Comparison of ENCODE assay signal across 17 cellular contexts in genomic region chr22:31246687-31247086, GRCh38. TPM values are rescaled to one million over a fixed set of nuclear protein-coding genes. Genes with fewer than 3 reads are reported as not detected.
DNase-seq lines count a peak whose midpoint lies in the region; ATAC-seq and TF ChIP-seq lines count a peak whose summit lies in the region.
"Had no signal": no experiment of that assay in that cellular context is flagged by ENCODE, and none has a peak within 500 bp of the region (broad histone marks: within the 10 kb centered on the region; RNA-seq: fewer than 3 reads in every experiment).

No MANE protein-coding gene starts in this region.

- peak overlapping the region in 2 of 3 donors; percentile 20 to 74 for H3K27ac Mint-ChIP-seq in CD4-positive, CD25-positive, alpha-beta regulatory T cell
- peak overlapping the region in 3 of 5 experiments; percentile 65 to 86 (median 82) for H3K27ac Mint-ChIP-seq in brain
- no peak overlapping the region for H3K27ac Mint-ChIP-seq in activated CD4-positive, alpha-beta T cell treated with anti-CD3 and anti-CD28 coated beads, Interleukin-2, amount 10 ng/mL, durations not matched to agents 7 days and 5 days
- H3K27ac Mint-ChIP-seq: B cell; CD4-positive, alpha-beta T cell had no signal

- H2AFZ ChIP-seq in neuronal stem cell (ENCODE audit: low read length): no peak overlapping the region
- H2AFZ ChIP-seq: PC-9 had no signal

- peak overlapping the region in 2 of 4 donors; percentile 16 to 70 for H3K4me3 Mint-ChIP-seq in CD4-positive, CD25-positive, alpha-beta regulatory T cell
- peak overlapping the region in 3 of 5 experiments; percentile 30 to 87 (median 45) for H3K4me3 Mint-ChIP-seq in brain
- H3K4me3 Mint-ChIP-seq in activated CD4-positive, alpha-beta T cell treated with anti-CD3 and anti-CD28 coated beads, Interleukin-2, amount 10 ng/mL, durations not matched to agents 7 days and 5 days: no peak overlapping the region
- H3K4me3 Mint-ChIP-seq: B cell; CD4-positive, alpha-beta T cell had no signal

- peaks cover 4% of the 10 kb centered on the region for H3K79me1 ChIP-seq in neuronal stem cell (ENCODE audit: low read depth, low read length)

- no peaks in the 10 kb centered on the region for H3K27me3 ChIP-seq in CD4-positive, CD25-positive, alpha-beta regulatory T cell (ENCODE audit: control insufficient read depth, insufficient read depth, low read length)
- H3K27me3 ChIP-seq in neuronal stem cell (ENCODE audit: control insufficient read depth in 3 of 3, insufficient read depth in 3 of 3, low read depth in 1 of 3, low read length in 3 of 3): no peaks in the 10 kb centered on the region

- ATAC-seq in CD4-positive, CD25-positive, alpha-beta regulatory T cell (ENCODE audit: low read depth in 2 of 2): no peak
- ATAC-seq: K562 had no signal

- H3K4me1 ChIP-seq in CD4-positive, CD25-positive, alpha-beta regulatory T cell (ENCODE audit: control insufficient read depth, insufficient read depth, low read length, poor library complexity, severe bottlenecking): peaks cover 82% of the 10 kb centered on the region
- peaks cover 16 to 28% of the 10 kb centered on the region in 2 donors for H3K4me1 ChIP-seq in neuronal stem cell (ENCODE audit: control insufficient read depth in 2 of 2, insufficient read depth in 1 of 2, low read depth in 1 of 2, low read length in 2 of 2)

- H3K27me3 Mint-ChIP-seq in CD4-positive, CD25-positive, alpha-beta regulatory T cell: no peaks in the 10 kb centered on the region
- H3K27me3 Mint-ChIP-seq in brain: no peaks in the 10 kb centered on the region
- no peaks in the 10 kb centered on the region for H3K27me3 Mint-ChIP-seq in activated CD4-positive, alpha-beta T cell treated with anti-CD3 and anti-CD28 coated beads, Interleukin-2, amount 10 ng/mL, durations not matched to agents 7 days and 5 days
- H3K27me3 Mint-ChIP-seq: B cell; CD4-positive, alpha-beta T cell had no signal

- H4K91ac ChIP-seq in neuronal stem cell (ENCODE audit: low read depth, low read length, poor library complexity): no peak overlapping the region

- no peak overlapping the region for H3K4me2 ChIP-seq in neuronal stem cell (ENCODE audit: insufficient read depth, low read length, poor library complexity, severe bottlenecking)
- H3K4me2 ChIP-seq: PC-9 had no signal

- CTCF ChIA-PET in RWPE1 (lab: Yijun Ruan, JAX): no interaction called here
- CTCF ChIA-PET in activated CD4-positive, alpha-beta T cell treated with anti-CD3 and anti-CD28 coated beads, Interleukin-2, amount 10 ng/mL, durations not matched to agents 7 days and 5 days (lab: Charles Lee): interaction anchor here (0.6 to 1.3 kb wide), 3 partner anchors 18 to 1666 kb away, joined by 3 read pairs; partner anchors contain the start of gene NIPSNAP1

- peak overlapping the region; percentile 1 for H3K27ac ChIP-seq in CD4-positive, CD25-positive, alpha-beta regulatory T cell (ENCODE audit: insufficient read depth, low read length, poor library complexity, severe bottlenecking)
- peak overlapping the region; percentile 93; the same call in 1 of the 2 replicates for H3K27ac ChIP-seq in RWPE1
- H3K27ac ChIP-seq in neuronal stem cell (replicated peaks; ENCODE audit: low read length): peak overlapping the region; percentile 23
- H3K27ac ChIP-seq: PC-9 had no signal

- H2BK15ac ChIP-seq in neuronal stem cell (ENCODE audit: low read length): no peak overlapping the region

- POLR2A ChIA-PET in RWPE1 (lab: Yijun Ruan, JAX; ENCODE audit: low non-redundant PET): no interaction called here
- POLR2A ChIA-PET in activated CD4-positive, alpha-beta T cell treated with anti-CD3 and anti-CD28 coated beads, Interleukin-2, amount 10 ng/mL, durations not matched to agents 7 days and 5 days (lab: Charles Lee): no interaction called here

- no peaks in the 10 kb centered on the region for H3K9me3 Mint-ChIP-seq in CD4-positive, CD25-positive, alpha-beta regulatory T cell
- no peaks in the 10 kb centered on the region for H3K9me3 Mint-ChIP-seq in brain
- no peaks in the 10 kb centered on the region for H3K9me3 Mint-ChIP-seq in activated CD4-positive, alpha-beta T cell treated with anti-CD3 and anti-CD28 coated beads, Interleukin-2, amount 10 ng/mL, durations not matched to agents 7 days and 5 days
- H3K9me3 Mint-ChIP-seq: CD4-positive, alpha-beta T cell had no signal

- H2BK5ac ChIP-seq in neuronal stem cell (ENCODE audit: low read length): no peak overlapping the region

- no peak overlapping the region for H3K4ac ChIP-seq in neuronal stem cell (ENCODE audit: low read length)

- no peak overlapping the region for H3K18ac ChIP-seq in neuronal stem cell (ENCODE audit: low read length)

- no peak overlapping the region for H3K14ac ChIP-seq in neuronal stem cell (ENCODE audit: low read length)

- H3K4me1 Mint-ChIP-seq in CD4-positive, CD25-positive, alpha-beta regulatory T cell: peaks cover 30 to 85% (median 56%) of the 10 kb centered on the region in 4 donors
- H3K4me1 Mint-ChIP-seq in brain: peaks cover 71% of the 10 kb centered on the region
- peaks cover 45% of the 10 kb centered on the region for H3K4me1 Mint-ChIP-seq in activated CD4-positive, alpha-beta T cell treated with anti-CD3 and anti-CD28 coated beads, Interleukin-2, amount 10 ng/mL, durations not matched to agents 7 days and 5 days

- DNase-seq in CD4-positive, CD25-positive, alpha-beta regulatory T cell: no peak
- DNase-seq in RWPE1 (ENCODE audit: low spot score) (no peak), neuronal stem cell (ENCODE audit: low spot score) (no peak), NOMO-1 treated with DMSO at 0.1 percent for 48 hours (lab: John Stamatoyannopoulos, UW; ENCODE audit: unreplicated experiment) (no peak)
- no peak for DNase-seq in activated CD4-positive, alpha-beta T cell treated with anti-CD3 and anti-CD28 coated beads, Interleukin-2, amount 10 ng/mL, durations not matched to agents 7 days and 5 days
- DNase-seq in stimulated activated CD4-positive, alpha-beta T cell treated with anti-CD3 and anti-CD28 coated beads, Interleukin-12 subunit alpha, Interleukin-12 subunit beta, amount 100 ng/mL, for 4 hours: no peak
- DNase-seq: CD4-positive, alpha-beta T cell; EL; GOT3; MV-4-11; NCI-H1417; NCI-H187 treated with DMSO at 0.1 percent for 48 hours; NCI-H446; PC-9 had no signal

- peaks cover 8% of the 10 kb centered on the region for H3K36me3 Mint-ChIP-seq in CD4-positive, CD25-positive, alpha-beta regulatory T cell
- no peaks in the 10 kb centered on the region for H3K36me3 Mint-ChIP-seq in brain
- peaks cover 13% of the 10 kb centered on the region for H3K36me3 Mint-ChIP-seq in activated CD4-positive, alpha-beta T cell treated with anti-CD3 and anti-CD28 coated beads, Interleukin-2, amount 10 ng/mL, durations not matched to agents 7 days and 5 days (ENCODE audit: low read depth)

- no CpG with 5 or more reads among the region's 2 CpGs for WGBS in neuronal stem cell (ENCODE audit: extremely low coverage in 2 of 2, insufficient read length in 2 of 2, insufficient replicate concordance in 1 of 2), 2 donors

- H2BK120ac ChIP-seq in neuronal stem cell (ENCODE audit: low read depth, low read length): no peak overlapping the region

- no peak overlapping the region for H3K4me3 ChIP-seq in CD4-positive, CD25-positive, alpha-beta regulatory T cell (ENCODE audit: low read depth, low read length)
- no peak overlapping the region for H3K4me3 ChIP-seq in neuronal stem cell (ENCODE audit: low read length in 2 of 2)
- H3K4me3 ChIP-seq: K562, PC-9 had no signal

- no peaks in the 10 kb centered on the region for H3K9me3 ChIP-seq in CD4-positive, CD25-positive, alpha-beta regulatory T cell (ENCODE audit: control insufficient read depth in 2 of 2, low read length in 2 of 2)
- no peaks in the 10 kb centered on the region for H3K9me3 ChIP-seq in neuronal stem cell (replicated peaks in 1 of 2; ENCODE audit: control insufficient read depth in 2 of 2, insufficient read depth in 1 of 2, low read depth in 1 of 2, low read length in 2 of 2)

- H3K23ac ChIP-seq in neuronal stem cell (ENCODE audit: low read depth, low read length, poor library complexity): no peak overlapping the region

- peaks cover 4% of the 10 kb centered on the region for H3K36me3 ChIP-seq in CD4-positive, CD25-positive, alpha-beta regulatory T cell (ENCODE audit: control insufficient read depth, insufficient read depth, low read length)
- peaks cover 0 to 4% of the 10 kb centered on the region in 2 donors for H3K36me3 ChIP-seq in neuronal stem cell (replicated peaks in 1 of 2; ENCODE audit: control insufficient read depth in 2 of 2, insufficient read depth in 2 of 2, low read length in 2 of 2)

- no peak overlapping the region for H2AK5ac ChIP-seq in neuronal stem cell (ENCODE audit: low read depth, low read length)

- H4K8ac ChIP-seq in neuronal stem cell (ENCODE audit: low read depth, low read length): no peak overlapping the region

- TF ChIP-seq CTCF in RWPE1 (conservative IDR thresholded peaks at IDR 0.05; ENCODE audit: low read depth) (no peak), brain (conservative IDR thresholded peaks at IDR 0.05) (no peak)

- peak overlapping the region; percentile 45 for H3K9ac ChIP-seq in neuronal stem cell (ENCODE audit: low read depth, low read length, poor library complexity)

- H2BK12ac ChIP-seq in neuronal stem cell (ENCODE audit: low read length): no peak overlapping the region

RNA-seq across cellular contexts. Expression of gene LIMK2, which starts 34.6 kb away (rescaled TPM):
- total RNA-seq in CD4-positive, CD25-positive, alpha-beta regulatory T cell: 42.4 TPM
- polyA plus RNA-seq in CD4-positive, CD25-positive, alpha-beta regulatory T cell: 10 to 100 TPM; 22.4 to 33.2 (median 24.9) TPM
- polyA plus RNA-seq in brain (ENCODE audit: insufficient read depth, low read depth, low replicate concordance): 20.5 TPM
- polyA plus RNA-seq in neuronal stem cell (2013, experiment 1 of 2): 27.2 TPM
- 24.6 TPM for polyA plus RNA-seq in neuronal stem cell (2013, experiment 2 of 2)
- 10 to 100 TPM; 48.6 to 54.5 TPM for total RNA-seq in activated CD4-positive, alpha-beta T cell treated with anti-CD3 and anti-CD28 coated beads, Interleukin-2, amount 10 ng/mL, durations not matched to agents 7 days and 5 days

RNA-seq across cellular contexts. Expression of gene PIK3IP1, which starts 45.6 kb away (rescaled TPM):
- 534 TPM for total RNA-seq in CD4-positive, CD25-positive, alpha-beta regulatory T cell
- 100 to 1,000 TPM; 425 to 700 (median 557) TPM for polyA plus RNA-seq in CD4-positive, CD25-positive, alpha-beta regulatory T cell
- 33.3 TPM for polyA plus RNA-seq in brain (ENCODE audit: insufficient read depth, low read depth, low replicate concordance)
- polyA plus RNA-seq in neuronal stem cell (2013, experiment 1 of 2): 2.2 TPM
- 2.4 TPM for polyA plus RNA-seq in neuronal stem cell (2013, experiment 2 of 2)
- total RNA-seq in activated CD4-positive, alpha-beta T cell treated with anti-CD3 and anti-CD28 coated beads, Interleukin-2, amount 10 ng/mL, durations not matched to agents 7 days and 5 days: 10 to 100 TPM; 56.0 to 63.0 TPM

Comparison
In these comparisons a context has a peak if more than half of its experiments do, and no peak if none do; other contexts are left out.
1. H3K27ac ChIP-seq: peak in every context shown above with its lines; median percentile 93 in RWPE1; 23 in neuronal stem cell; 1 in CD4-positive, CD25-positive, alpha-beta regulatory T cell.